In genomic region chr2:152055366-152056108, GRCh38 we compare ENCODE assay signal across 13 cellular contexts. TPM values are rescaled to one million over a fixed set of nuclear protein-coding genes. Genes with fewer than 3 reads are reported as not detected.
DNase-seq lines count a peak whose midpoint lies in the region; ATAC-seq and TF ChIP-seq lines count a peak whose summit lies in the region.
"Had no signal": no experiment of that assay in that cellular context is flagged by ENCODE, and none has a peak within 500 bp of the region (broad histone marks: within the 10 kb centered on the region; RNA-seq: fewer than 3 reads in every experiment).

No MANE protein-coding gene starts in this region.

- no peak overlapping the region for H3K4me3 Mint-ChIP-seq in activated T-cell treated with anti-CD3 and anti-CD28 coated beads, Interleukin-2, amount 50 U/mL, for 72 hours
- H3K4me3 Mint-ChIP-seq: brain, nephron had no signal

- no peaks in the 10 kb centered on the region for H3K9me3 Mint-ChIP-seq in activated T-cell treated with anti-CD3 and anti-CD28 coated beads, Interleukin-2, amount 50 U/mL, for 72 hours

- H3K27ac Mint-ChIP-seq in activated T-cell treated with anti-CD3 and anti-CD28 coated beads, Interleukin-2, amount 50 U/mL, for 72 hours, result no peak overlapping the region
- H3K27ac Mint-ChIP-seq: nephron had no signal

- intact Hi-C loops in cardiac septum (cut with DNase I), result no loop called here

- peak; percentile 28 for DNase-seq in AG10803 (ENCODE audit: low read depth)
- DNase-seq in OCI-M1 (lab: John Stamatoyannopoulos, UW), result peak; percentile 67
- DNase-seq in fibroblast of mammary gland (ENCODE audit: low read depth), result peak; percentile 17
- DNase-seq in cardiac septum (ENCODE audit: low spot score), result no peak
- DNase-seq in activated T-cell treated with anti-CD3 and anti-CD28 coated beads, Interleukin-2, amount 50 U/mL, for 72 hours, result no peak
- no peak for DNase-seq in islet precursor cell
- DNase-seq: GDM1, NCI-H187, T-helper 2 cell had no signal

- ATAC-seq in GM19452 (IDR thresholded peaks at IDR 0.05; ENCODE audit: unreplicated experiment), result peak; percentile 53
- no peak for ATAC-seq in GM18873 (IDR thresholded peaks at IDR 0.05; ENCODE audit: low FRiP score, unreplicated experiment)
- ATAC-seq in activated T-cell treated with anti-CD3 and anti-CD28 coated beads, Interleukin-2, amount 50 U/mL, for 72 hours (replicated peaks in 1 of 2), result no peak

- TF ChIP-seq CTCF in AG10803 (conservative IDR thresholded peaks at IDR 0.05; ENCODE audit: low read length) (no peak), fibroblast of mammary gland (conservative IDR thresholded peaks at IDR 0.05; ENCODE audit: control insufficient read depth, insufficient read depth, low read depth, low read length) (no peak)

- no peaks in the 10 kb centered on the region for H3K4me1 Mint-ChIP-seq in activated T-cell treated with anti-CD3 and anti-CD28 coated beads, Interleukin-2, amount 50 U/mL, for 72 hours (ENCODE audit: low read depth)
- H3K4me1 Mint-ChIP-seq: nephron had no signal

- H3K27me3 Mint-ChIP-seq in activated T-cell treated with anti-CD3 and anti-CD28 coated beads, Interleukin-2, amount 50 U/mL, for 72 hours (ENCODE audit: low read depth), result no peaks in the 10 kb centered on the region

- H3K4me3 ChIP-seq in AG10803 (ENCODE audit: low read length) (no peak overlapping the region), fibroblast of mammary gland (ENCODE audit: control insufficient read depth, low read depth, low read length) (no peak overlapping the region)

- H3K36me3 Mint-ChIP-seq in activated T-cell treated with anti-CD3 and anti-CD28 coated beads, Interleukin-2, amount 50 U/mL, for 72 hours (ENCODE audit: insufficient read depth in 2 of 2), result no peaks in the 10 kb centered on the region

RNA-seq across cellular contexts. Expression of gene CACNB4, which starts 43.3 kb away (rescaled TPM):
- total RNA-seq in cardiac septum, result 0.67 TPM
- under 1 TPM; 0.31 to 0.56 TPM for total RNA-seq in activated T-cell treated with anti-CD3 and anti-CD28 coated beads, Interleukin-2, amount 50 U/mL, for 72 hours

Comparison
In these comparisons a context has a peak if more than half of its experiments do, and no peak if none do; other contexts are left out.
1. DNase-seq: peak in AG10803 (single experiment), OCI-M1 (single experiment) and fibroblast of mammary gland (single experiment); none in cardiac septum (single experiment), activated T-cell treated with anti-CD3 and anti-CD28 coated beads, Interleukin-2, amount 50 U/mL, for 72 hours (0 of 2) and islet precursor cell (single experiment).